19 cellular contexts compared by ENCODE assay signal in genomic region chr18:79609841-79610281, GRCh38.
DNase-seq lines count a peak whose midpoint lies in the region; ATAC-seq and TF ChIP-seq lines count a peak whose summit lies in the region.
"Had no signal": no experiment of that assay in that cellular context is flagged by ENCODE, and none has a peak within 500 bp of the region (broad histone marks: within the 10 kb centered on the region; RNA-seq: fewer than 3 reads in every experiment).

No MANE protein-coding gene starts in this region.

- H3K4me3 ChIP-seq in coronary artery (no peak overlapping the region), upper lobe of left lung (no peak overlapping the region)
- H3K4me3 ChIP-seq: GM12878, PC-9 had no signal

- no peak overlapping the region for H3K27ac ChIP-seq in coronary artery
- no peak overlapping the region for H3K27ac ChIP-seq in upper lobe of left lung
- H3K27ac ChIP-seq: C4-2B, PC-9 had no signal

- WGBS in upper lobe of left lung, 2 donors: 97 to 100% methylated on average over 7 to 12 of the region's 16 CpGs

- DNase-seq in left ventricle myocardium superior (peak; percentile 22), left cardiac atrium (no peak), coronary artery (ENCODE audit: low spot score) (peak; percentile 31), mesenteric fat pad (ENCODE audit: low spot score) (peak; percentile 75), upper lobe of left lung (peak; percentile 17 to 54), ecto neural progenitor cell (ENCODE audit: low spot score) (no peak)
- DNase-seq in stimulated activated CD4-positive, alpha-beta T cell treated with anti-CD3 and anti-CD28 coated beads, Interleukin-4, amount 100 ng/mL, for 4 hours: no peak
- DNase-seq: DMS 273 treated with DMSO at 0.1 percent for 48 hours, GDM1, KG1, NCI-H1436, NCI-H2029 treated with DMSO at 0.1 percent for 48 hours, NCI-H510A, NCI-H774, PC-9, SIG-M5 had no signal

- H3K9me3 ChIP-seq in upper lobe of left lung: no peaks in the 10 kb centered on the region

- H3K4me1 ChIP-seq in upper lobe of left lung: no peaks in the 10 kb centered on the region

- intact Hi-C loops in left ventricle myocardium superior (cut with micrococcal nuclease): no loop called here
- intact Hi-C loops in left cardiac atrium (cut with DNase I): no loop called here

- H3K27me3 ChIP-seq in upper lobe of left lung: no peaks in the 10 kb centered on the region

- no peak for TF ChIP-seq EP300 in upper lobe of left lung (IDR thresholded peaks at IDR 0.05)

- ATAC-seq in left ventricle myocardium superior (no peak), left cardiac atrium (no peak), upper lobe of left lung (ENCODE audit: low FRiP score in 2 of 2) (no peak), GM21786 (IDR thresholded peaks at IDR 0.05; ENCODE audit: unreplicated experiment) (no peak)
- ATAC-seq: GM12878 had no signal

- no peak for TF ChIP-seq CTCF in coronary artery (IDR thresholded peaks at IDR 0.05)
- no peak for TF ChIP-seq CTCF in upper lobe of left lung (IDR thresholded peaks at IDR 0.05)

- H3K36me3 ChIP-seq in upper lobe of left lung: no peaks in the 10 kb centered on the region

- no peak for TF ChIP-seq POLR2A in upper lobe of left lung (IDR thresholded peaks at IDR 0.05)

Comparison
In these comparisons a context has a peak if more than half of its experiments do, and no peak if none do; other contexts are left out.
1. DNase-seq: peak in left ventricle myocardium superior (single experiment), coronary artery (single experiment), mesenteric fat pad (single experiment) and upper lobe of left lung (2 of 2); none in left cardiac atrium (single experiment), ecto neural progenitor cell (single experiment) and stimulated activated CD4-positive, alpha-beta T cell treated with anti-CD3 and anti-CD28 coated beads, Interleukin-4, amount 100 ng/mL, for 4 hours (0 of 2).